1 cellular context compared by ENCODE assay signal in the genomic region with DNA sequence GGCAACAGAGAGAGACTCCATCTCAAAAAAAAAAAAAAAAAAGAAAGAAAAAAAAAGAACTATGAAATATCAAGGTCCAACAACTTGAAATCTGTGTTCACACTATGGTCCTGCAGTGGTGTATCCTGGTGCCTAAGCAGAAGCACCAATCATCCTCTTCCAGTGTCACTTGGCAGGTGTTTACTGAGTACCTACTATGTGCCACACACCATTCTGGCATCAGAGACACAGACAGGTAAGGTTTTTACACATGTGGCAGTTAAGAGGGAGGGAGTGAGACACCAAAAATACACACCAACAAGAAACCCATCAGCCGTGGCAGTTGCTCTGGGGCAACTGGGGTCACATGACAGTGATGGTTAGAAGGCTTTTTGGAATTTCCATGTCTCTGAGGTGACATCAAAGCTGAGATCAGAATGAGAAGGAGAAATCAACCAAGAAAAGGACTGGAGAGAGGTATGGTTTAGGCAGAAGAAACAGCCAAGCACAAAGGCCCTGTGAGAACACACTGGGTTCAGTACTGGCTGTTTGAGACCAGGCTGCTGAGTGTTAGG.
TF ChIP-seq lines count a peak whose summit lies in the region.

No MANE protein-coding gene starts in this region.

TF ChIP-seq in K562, 482 proteins besides CTCF, POLR2A, EP300 and RAD21:
- TF ChIP-seq, protein P1, sequence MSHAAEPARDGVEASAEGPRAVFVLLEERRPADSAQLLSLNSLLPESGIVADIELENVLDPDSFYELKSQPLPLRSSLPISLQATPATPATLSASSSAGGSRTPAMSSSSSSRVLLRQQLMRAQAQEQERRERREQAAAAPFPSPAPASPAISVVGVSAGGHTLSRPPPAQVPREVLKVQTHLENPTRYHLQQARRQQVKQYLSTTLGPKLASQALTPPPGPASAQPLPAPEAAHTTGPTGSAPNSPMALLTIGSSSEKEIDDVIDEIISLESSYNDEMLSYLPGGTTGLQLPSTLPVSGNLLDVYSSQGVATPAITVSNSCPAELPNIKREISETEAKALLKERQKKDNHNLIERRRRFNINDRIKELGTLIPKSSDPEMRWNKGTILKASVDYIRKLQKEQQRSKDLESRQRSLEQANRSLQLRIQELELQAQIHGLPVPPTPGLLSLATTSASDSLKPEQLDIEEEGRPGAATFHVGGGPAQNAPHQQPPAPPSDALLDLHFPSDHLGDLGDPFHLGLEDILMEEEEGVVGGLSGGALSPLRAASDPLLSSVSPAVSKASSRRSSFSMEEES (CRISPR knock-in tag; IDR thresholded peaks at IDR 0.05): peak; percentile 18; the same call in 1 of the 2 replicates
- TF ChIP-seq ZKSCAN1 (IDR thresholded peaks at IDR 0.05; ENCODE audit: low read depth, low read length): peak; percentile 75
- TF ChIP-seq, protein P2, sequence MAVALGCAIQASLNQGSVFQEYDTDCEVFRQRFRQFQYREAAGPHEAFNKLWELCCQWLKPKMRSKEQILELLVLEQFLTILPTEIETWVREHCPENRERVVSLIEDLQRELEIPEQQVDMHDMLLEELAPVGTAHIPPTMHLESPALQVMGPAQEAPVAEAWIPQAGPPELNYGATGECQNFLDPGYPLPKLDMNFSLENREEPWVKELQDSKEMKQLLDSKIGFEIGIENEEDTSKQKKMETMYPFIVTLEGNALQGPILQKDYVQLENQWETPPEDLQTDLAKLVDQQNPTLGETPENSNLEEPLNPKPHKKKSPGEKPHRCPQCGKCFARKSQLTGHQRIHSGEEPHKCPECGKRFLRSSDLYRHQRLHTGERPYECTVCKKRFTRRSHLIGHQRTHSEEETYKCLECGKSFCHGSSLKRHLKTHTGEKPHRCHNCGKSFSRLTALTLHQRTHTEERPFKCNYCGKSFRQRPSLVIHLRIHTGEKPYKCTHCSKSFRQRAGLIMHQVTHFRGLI (CRISPR knock-in tag; IDR thresholded peaks at IDR 0.05): no peak
- TF ChIP-seq C11orf30 (IDR thresholded peaks at IDR 0.05; ENCODE audit: low read depth): no peak
- TF ChIP-seq BMI1 (IDR thresholded peaks at IDR 0.05; ENCODE audit: low read length): no peak
- TF ChIP-seq SNAPC5 (CRISPR knock-in tag; IDR thresholded peaks at IDR 0.05): no peak
- TF ChIP-seq HMG20A (CRISPR knock-in tag; conservative IDR thresholded peaks at IDR 0.05): no peak
- TF ChIP-seq RNF2 (IDR thresholded peaks at IDR 0.05): no peak
